In the genomic region with DNA sequence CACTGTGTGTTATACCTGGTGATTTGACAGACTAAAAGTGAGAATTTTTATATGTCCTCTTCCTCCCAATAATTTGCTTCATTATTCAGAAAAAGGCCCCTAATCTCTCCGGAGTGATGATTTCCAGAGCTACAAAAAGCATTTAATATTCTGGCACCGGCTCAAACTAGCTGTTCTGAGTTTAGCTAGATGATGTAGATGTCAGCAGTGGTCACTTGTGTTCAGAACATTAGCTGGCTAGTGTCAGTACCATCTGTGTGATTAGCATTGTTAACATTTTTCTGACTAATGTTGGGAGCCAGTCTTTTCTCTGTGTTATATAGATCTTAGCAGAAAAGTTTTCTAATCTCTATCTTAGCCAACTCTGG, we compare ENCODE assay signal across 9 cellular contexts.
DNase-seq lines count a peak whose midpoint lies in the region; TF ChIP-seq lines count a peak whose summit lies in the region.
"Had no signal": no experiment of that assay in that cellular context is flagged by ENCODE, and none has a peak within 500 bp of the region (broad histone marks: within the 10 kb centered on the region; RNA-seq: fewer than 3 reads in every experiment).

No MANE protein-coding gene starts in this region.

- intact Hi-C loops in transverse colon (cut with DNase I; ENCODE audit: low total_unique reads) = no loop called here

- TF ChIP-seq CTCF in transverse colon (IDR thresholded peaks at IDR 0.05) = no peak

- H3K27me3 ChIP-seq in muscle layer of duodenum (ENCODE audit: low read depth, low read length) (no peaks in the 10 kb centered on the region), transverse colon (no peaks in the 10 kb centered on the region)

- H3K27ac ChIP-seq in SK-N-MC (peak overlapping the region; percentile 7; the same call in 1 of the 2 replicates), muscle layer of duodenum (ENCODE audit: low read length) (peak overlapping the region; percentile 70), transverse colon (peak overlapping the region; percentile 64 to 77 (median 68))

- H3K9me3 ChIP-seq in SK-N-MC (ENCODE audit: low read depth, low read length) (no peaks in the 10 kb centered on the region; the same call in 1 of the 2 replicates), muscle layer of duodenum (ENCODE audit: control insufficient read depth in 1 of 2, low read length in 2 of 2) (no peaks in the 10 kb centered on the region), transverse colon (no peaks in the 10 kb centered on the region)

- peak overlapping the region; percentile 12; the same call in 1 of the 2 replicates for H3K4me3 ChIP-seq in SK-N-MC
- H3K4me3 ChIP-seq in muscle layer of duodenum (ENCODE audit: low read depth in 1 of 2, low read length in 2 of 2) = no peak overlapping the region
- H3K4me3 ChIP-seq in transverse colon = no peak overlapping the region
- H3K4me3 ChIP-seq: GM12878 had no signal

- H3K4me1 ChIP-seq in muscle layer of duodenum (ENCODE audit: control insufficient read depth in 1 of 2, insufficient read depth in 2 of 2, low read length in 2 of 2) (peaks cover 0 to 29% of the 10 kb centered on the region in 2 donors), transverse colon (peaks cover 0 to 40% (median 3%) of the 10 kb centered on the region in 4 donors)

- in situ Hi-C loops in transverse colon (cut with MboI; ENCODE audit: low pct_ligation_motif_present in 1 of 4, low pct_unique_long_range_greater_than_20kb in 1 of 4, low sequenced_read_pairs in 3 of 4) = no loop called here

- H3K36me3 ChIP-seq in SK-N-MC (ENCODE audit: insufficient read depth, low read length) (no peaks in the 10 kb centered on the region), muscle layer of duodenum (ENCODE audit: control insufficient read depth in 1 of 2, insufficient read depth in 2 of 2, low read length in 2 of 2) (peaks cover 0 to 3% of the 10 kb centered on the region in 2 donors), transverse colon (no peaks in the 10 kb centered on the region)

- no peak for DNase-seq in SK-N-MC (ENCODE audit: low read depth, low spot score)
- DNase-seq in fibroblast of gingiva (ENCODE audit: low read depth) = peak; percentile 35
- no peak for DNase-seq in transverse colon
- no peak for DNase-seq in stimulated activated CD4-positive, alpha-beta T cell treated with anti-CD3 and anti-CD28 coated beads, Interleukin-12 subunit alpha, Interleukin-12 subunit beta, amount 100 ng/mL, for 4 hours
- DNase-seq in activated CD8-positive, alpha-beta memory T cell treated with anti-CD3 and anti-CD28 coated beads for 24 hours = no peak
- DNase-seq in activated gamma-delta T cell treated with Interleukin-2 at 50 U/mL for 16 hours = no peak
- DNase-seq: NCI-H1417 treated with DMSO at 0.1 percent for 48 hours had no signal

- H3K9ac ChIP-seq in SK-N-MC (ENCODE audit: insufficient read length) = no peak overlapping the region

- no peak for TF ChIP-seq EP300 in transverse colon (IDR thresholded peaks at IDR 0.05; ENCODE audit: low read depth)

- 67 to 100% methylated on average over 1 to 2 of the region's 2 CpGs for WGBS in transverse colon (ENCODE audit: low coverage in 1 of 2), 2 donors

- no peak for TF ChIP-seq POLR2A in transverse colon (IDR thresholded peaks at IDR 0.05)

Comparison
In these comparisons a context has a peak if more than half of its experiments do, and no peak if none do; other contexts are left out.
1. H3K27ac ChIP-seq: peak in every context shown above with its lines; median percentile 70 in muscle layer of duodenum; 68 in transverse colon; 7 in SK-N-MC.